ENCODE assay signal across 15 cellular contexts in the genomic region with DNA sequence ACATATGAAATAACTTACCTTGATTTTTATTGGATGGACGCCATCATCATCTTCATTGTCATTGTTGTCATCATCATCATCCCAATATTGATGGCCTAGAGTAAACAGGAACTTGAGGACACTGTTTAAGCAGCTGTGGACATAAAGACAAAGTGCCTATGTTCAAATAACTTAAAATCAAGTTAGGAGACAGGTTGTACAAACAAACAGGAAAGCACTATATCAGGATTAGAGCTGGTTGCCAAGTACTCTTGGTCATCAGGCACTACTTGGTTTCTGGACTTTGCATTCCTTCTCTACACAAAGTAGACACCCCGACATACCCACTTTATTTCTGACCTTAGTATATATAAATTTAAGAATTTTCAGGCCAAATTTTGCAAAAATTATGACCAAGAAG.
DNase-seq lines count a peak whose midpoint lies in the region; ATAC-seq and TF ChIP-seq lines count a peak whose summit lies in the region.
"Had no signal": no experiment of that assay in that cellular context is flagged by ENCODE, and none has a peak within 500 bp of the region (broad histone marks: within the 10 kb centered on the region; RNA-seq: fewer than 3 reads in every experiment).

No MANE protein-coding gene starts in this region.

- peak; percentile 70 for DNase-seq in DMS53 (lab: John Stamatoyannopoulos, UW)
- DNase-seq in NCI-H1930 (lab: John Stamatoyannopoulos, UW) = peak; percentile 29 to 53
- DNase-seq in NCI-H748 treated with DMSO at 0.1 percent for 48 hours (lab: John Stamatoyannopoulos, UW) = peak; percentile 34
- DNase-seq in cardiac septum (ENCODE audit: low spot score) = no peak
- DNase-seq in immature natural killer cell = no peak
- DNase-seq in progenitor cell of endocrine pancreas (ENCODE audit: low spot score, unreplicated experiment) = no peak
- DNase-seq: ACHN; BE2C; C1 segment of cervical spinal cord; Caco-2; CD4-positive, CD25-positive, alpha-beta regulatory T cell; CD8-positive, alpha-beta memory T cell; DMS79 treated with DMSO at 0.1 percent for 48 hours; GF-D8 had no signal

- no peak for TF ChIP-seq CTCF in progenitor cell of endocrine pancreas (IDR thresholded peaks at IDR 0.05; ENCODE audit: unreplicated experiment)

- no peak overlapping the region for H3K27ac Mint-ChIP-seq in immature natural killer cell
- H3K27ac Mint-ChIP-seq in progenitor cell of endocrine pancreas = no peak overlapping the region
- H3K27ac Mint-ChIP-seq: CD4-positive, CD25-positive, alpha-beta regulatory T cell; CD8-positive, alpha-beta memory T cell had no signal

- H3K4me3 Mint-ChIP-seq in immature natural killer cell (no peak overlapping the region), progenitor cell of endocrine pancreas (ENCODE audit: low read depth) (no peak overlapping the region)
- H3K4me3 Mint-ChIP-seq: CD4-positive, CD25-positive, alpha-beta regulatory T cell; CD8-positive, alpha-beta memory T cell had no signal

- intact Hi-C loops in cardiac septum (cut with DNase I) = no loop called here

- peaks cover 0 to 8% (median under 1%) of the 10 kb centered on the region in 6 donors for H3K9me3 Mint-ChIP-seq in immature natural killer cell
- H3K9me3 Mint-ChIP-seq in progenitor cell of endocrine pancreas (ENCODE audit: low read depth) = peaks cover 4% of the 10 kb centered on the region

- H3K4me1 Mint-ChIP-seq in immature natural killer cell = no peaks in the 10 kb centered on the region
- peaks cover 15% of the 10 kb centered on the region for H3K4me1 Mint-ChIP-seq in progenitor cell of endocrine pancreas (ENCODE audit: low read depth)
- H3K4me1 Mint-ChIP-seq: CD4-positive, CD25-positive, alpha-beta regulatory T cell; CD8-positive, alpha-beta memory T cell had no signal

- no peaks in the 10 kb centered on the region for H3K36me3 Mint-ChIP-seq in immature natural killer cell
- H3K36me3 Mint-ChIP-seq in progenitor cell of endocrine pancreas (ENCODE audit: insufficient read depth) = peaks cover 2% of the 10 kb centered on the region
- H3K36me3 Mint-ChIP-seq: CD4-positive, CD25-positive, alpha-beta regulatory T cell; CD8-positive, alpha-beta memory T cell had no signal

- ATAC-seq in HG03175 (IDR thresholded peaks at IDR 0.05; ENCODE audit: unreplicated experiment) = no peak

- H3K27me3 Mint-ChIP-seq in immature natural killer cell (ENCODE audit: low read depth in 3 of 3) = no peaks in the 10 kb centered on the region
- peaks cover 2% of the 10 kb centered on the region for H3K27me3 Mint-ChIP-seq in progenitor cell of endocrine pancreas
- H3K27me3 Mint-ChIP-seq: CD4-positive, CD25-positive, alpha-beta regulatory T cell; CD8-positive, alpha-beta memory T cell had no signal

Comparison
In these comparisons a context has a peak if more than half of its experiments do, and no peak if none do; other contexts are left out.
1. DNase-seq: peak in DMS53 (single experiment), NCI-H1930 (2 of 2) and NCI-H748 treated with DMSO at 0.1 percent for 48 hours (single experiment); none in cardiac septum (single experiment), immature natural killer cell (0 of 3) and progenitor cell of endocrine pancreas (single experiment).